1 cellular context compared by ENCODE assay signal in genomic region chr22:24703101-24703500, GRCh38.
TF ChIP-seq lines count a peak whose summit lies in the region.

No MANE protein-coding gene starts in this region.

TF ChIP-seq in HepG2, 621 proteins besides CTCF, POLR2A, EP300 and RAD21 (continued from another document and continues in another):
- no peak for TF ChIP-seq ZNF407 (CRISPR knock-in tag; IDR thresholded peaks at IDR 0.05; ENCODE audit: not compliant biosample characterization)
- no peak for TF ChIP-seq MAF1 (CRISPR knock-in tag; IDR thresholded peaks at IDR 0.05; ENCODE audit: borderline replicate concordance)
- TF ChIP-seq SRY (CRISPR knock-in tag; IDR thresholded peaks at IDR 0.05), result no peak
- TF ChIP-seq CHCHD3 (CRISPR knock-in tag; IDR thresholded peaks at IDR 0.05), result no peak
- no peak for TF ChIP-seq RFX5 (IDR thresholded peaks at IDR 0.05; ENCODE audit: low read depth, low read length)
- TF ChIP-seq HNRNPH1 (optimal IDR thresholded peaks at IDR 0.05; ENCODE audit: low read depth, low read length), result no peak
- TF ChIP-seq ZSCAN31 (CRISPR knock-in tag; IDR thresholded peaks at IDR 0.05; ENCODE audit: low read depth), result no peak
- TF ChIP-seq, protein P1, sequence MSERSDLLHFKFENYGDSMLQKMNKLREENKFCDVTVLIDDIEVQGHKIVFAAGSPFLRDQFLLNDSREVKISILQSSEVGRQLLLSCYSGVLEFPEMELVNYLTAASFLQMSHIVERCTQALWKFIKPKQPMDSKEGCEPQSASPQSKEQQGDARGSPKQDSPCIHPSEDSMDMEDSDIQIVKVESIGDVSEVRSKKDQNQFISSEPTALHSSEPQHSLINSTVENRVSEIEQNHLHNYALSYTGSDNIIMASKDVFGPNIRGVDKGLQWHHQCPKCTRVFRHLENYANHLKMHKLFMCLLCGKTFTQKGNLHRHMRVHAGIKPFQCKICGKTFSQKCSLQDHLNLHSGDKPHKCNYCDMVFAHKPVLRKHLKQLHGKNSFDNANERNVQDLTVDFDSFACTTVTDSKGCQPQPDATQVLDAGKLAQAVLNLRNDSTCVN (CRISPR knock-in tag; IDR thresholded peaks at IDR 0.05; ENCODE audit: borderline replicate concordance), result peak; percentile 97
- no peak for TF ChIP-seq NR1H2 (CRISPR knock-in tag; IDR thresholded peaks at IDR 0.05; ENCODE audit: borderline replicate concordance, low read depth)
- TF ChIP-seq ZNF275 (CRISPR knock-in tag; IDR thresholded peaks at IDR 0.05; ENCODE audit: borderline replicate concordance), result no peak
- TF ChIP-seq MBD4 (IDR thresholded peaks at IDR 0.05; ENCODE audit: borderline replicate concordance, low read length), result no peak
- TF ChIP-seq ZSCAN29 (CRISPR knock-in tag; conservative IDR thresholded peaks at IDR 0.05), result no peak
- TF ChIP-seq ZNF781 (CRISPR knock-in tag; IDR thresholded peaks at IDR 0.05; ENCODE audit: borderline replicate concordance, not compliant biosample characterization), result no peak
- TF ChIP-seq ZHX1 (CRISPR knock-in tag; IDR thresholded peaks at IDR 0.05; ENCODE audit: low read depth), result no peak
- TF ChIP-seq POLR2G (IDR thresholded peaks at IDR 0.05; ENCODE audit: low read depth, low read length), result no peak
- no peak for TF ChIP-seq ZNF124 (CRISPR knock-in tag; IDR thresholded peaks at IDR 0.05)
- no peak for TF ChIP-seq PAWR (CRISPR knock-in tag; IDR thresholded peaks at IDR 0.05; ENCODE audit: borderline replicate concordance)
- TF ChIP-seq, protein P2, sequence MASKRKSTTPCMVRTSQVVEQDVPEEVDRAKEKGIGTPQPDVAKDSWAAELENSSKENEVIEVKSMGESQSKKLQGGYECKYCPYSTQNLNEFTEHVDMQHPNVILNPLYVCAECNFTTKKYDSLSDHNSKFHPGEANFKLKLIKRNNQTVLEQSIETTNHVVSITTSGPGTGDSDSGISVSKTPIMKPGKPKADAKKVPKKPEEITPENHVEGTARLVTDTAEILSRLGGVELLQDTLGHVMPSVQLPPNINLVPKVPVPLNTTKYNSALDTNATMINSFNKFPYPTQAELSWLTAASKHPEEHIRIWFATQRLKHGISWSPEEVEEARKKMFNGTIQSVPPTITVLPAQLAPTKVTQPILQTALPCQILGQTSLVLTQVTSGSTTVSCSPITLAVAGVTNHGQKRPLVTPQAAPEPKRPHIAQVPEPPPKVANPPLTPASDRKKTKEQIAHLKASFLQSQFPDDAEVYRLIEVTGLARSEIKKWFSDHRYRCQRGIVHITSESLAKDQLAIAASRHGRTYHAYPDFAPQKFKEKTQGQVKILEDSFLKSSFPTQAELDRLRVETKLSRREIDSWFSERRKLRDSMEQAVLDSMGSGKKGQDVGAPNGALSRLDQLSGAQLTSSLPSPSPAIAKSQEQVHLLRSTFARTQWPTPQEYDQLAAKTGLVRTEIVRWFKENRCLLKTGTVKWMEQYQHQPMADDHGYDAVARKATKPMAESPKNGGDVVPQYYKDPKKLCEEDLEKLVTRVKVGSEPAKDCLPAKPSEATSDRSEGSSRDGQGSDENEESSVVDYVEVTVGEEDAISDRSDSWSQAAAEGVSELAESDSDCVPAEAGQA (IDR thresholded peaks at IDR 0.05; ENCODE audit: low read depth), result no peak
- TF ChIP-seq, protein P2 (CRISPR knock-in tag; IDR thresholded peaks at IDR 0.05; ENCODE audit: borderline replicate concordance), result no peak
- TF ChIP-seq ISX (CRISPR knock-in tag; conservative IDR thresholded peaks at IDR 0.05), result no peak
- no peak for TF ChIP-seq ZBTB8A (CRISPR knock-in tag; IDR thresholded peaks at IDR 0.05; ENCODE audit: borderline replicate concordance, low read depth)
- TF ChIP-seq ZNF580 (CRISPR knock-in tag; IDR thresholded peaks at IDR 0.05; ENCODE audit: borderline replicate concordance, low read depth), result peak; percentile 35; the same call in 1 of the 2 replicates
- peak; percentile 70; the same call in 1 of the 2 replicates for TF ChIP-seq SOX5 (CRISPR knock-in tag; IDR thresholded peaks at IDR 0.05; ENCODE audit: borderline replicate concordance)
- TF ChIP-seq, protein P3, sequence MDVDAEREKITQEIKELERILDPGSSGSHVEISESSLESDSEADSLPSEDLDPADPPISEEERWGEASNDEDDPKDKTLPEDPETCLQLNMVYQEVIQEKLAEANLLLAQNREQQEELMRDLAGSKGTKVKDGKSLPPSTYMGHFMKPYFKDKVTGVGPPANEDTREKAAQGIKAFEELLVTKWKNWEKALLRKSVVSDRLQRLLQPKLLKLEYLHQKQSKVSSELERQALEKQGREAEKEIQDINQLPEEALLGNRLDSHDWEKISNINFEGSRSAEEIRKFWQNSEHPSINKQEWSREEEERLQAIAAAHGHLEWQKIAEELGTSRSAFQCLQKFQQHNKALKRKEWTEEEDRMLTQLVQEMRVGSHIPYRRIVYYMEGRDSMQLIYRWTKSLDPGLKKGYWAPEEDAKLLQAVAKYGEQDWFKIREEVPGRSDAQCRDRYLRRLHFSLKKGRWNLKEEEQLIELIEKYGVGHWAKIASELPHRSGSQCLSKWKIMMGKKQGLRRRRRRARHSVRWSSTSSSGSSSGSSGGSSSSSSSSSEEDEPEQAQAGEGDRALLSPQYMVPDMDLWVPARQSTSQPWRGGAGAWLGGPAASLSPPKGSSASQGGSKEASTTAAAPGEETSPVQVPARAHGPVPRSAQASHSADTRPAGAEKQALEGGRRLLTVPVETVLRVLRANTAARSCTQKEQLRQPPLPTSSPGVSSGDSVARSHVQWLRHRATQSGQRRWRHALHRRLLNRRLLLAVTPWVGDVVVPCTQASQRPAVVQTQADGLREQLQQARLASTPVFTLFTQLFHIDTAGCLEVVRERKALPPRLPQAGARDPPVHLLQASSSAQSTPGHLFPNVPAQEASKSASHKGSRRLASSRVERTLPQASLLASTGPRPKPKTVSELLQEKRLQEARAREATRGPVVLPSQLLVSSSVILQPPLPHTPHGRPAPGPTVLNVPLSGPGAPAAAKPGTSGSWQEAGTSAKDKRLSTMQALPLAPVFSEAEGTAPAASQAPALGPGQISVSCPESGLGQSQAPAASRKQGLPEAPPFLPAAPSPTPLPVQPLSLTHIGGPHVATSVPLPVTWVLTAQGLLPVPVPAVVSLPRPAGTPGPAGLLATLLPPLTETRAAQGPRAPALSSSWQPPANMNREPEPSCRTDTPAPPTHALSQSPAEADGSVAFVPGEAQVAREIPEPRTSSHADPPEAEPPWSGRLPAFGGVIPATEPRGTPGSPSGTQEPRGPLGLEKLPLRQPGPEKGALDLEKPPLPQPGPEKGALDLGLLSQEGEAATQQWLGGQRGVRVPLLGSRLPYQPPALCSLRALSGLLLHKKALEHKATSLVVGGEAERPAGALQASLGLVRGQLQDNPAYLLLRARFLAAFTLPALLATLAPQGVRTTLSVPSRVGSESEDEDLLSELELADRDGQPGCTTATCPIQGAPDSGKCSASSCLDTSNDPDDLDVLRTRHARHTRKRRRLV (CRISPR knock-in tag; IDR thresholded peaks at IDR 0.05), result no peak
- TF ChIP-seq ZNF10 (CRISPR knock-in tag; IDR thresholded peaks at IDR 0.05; ENCODE audit: borderline replicate concordance, low read depth), result no peak
- TF ChIP-seq, protein P4, sequence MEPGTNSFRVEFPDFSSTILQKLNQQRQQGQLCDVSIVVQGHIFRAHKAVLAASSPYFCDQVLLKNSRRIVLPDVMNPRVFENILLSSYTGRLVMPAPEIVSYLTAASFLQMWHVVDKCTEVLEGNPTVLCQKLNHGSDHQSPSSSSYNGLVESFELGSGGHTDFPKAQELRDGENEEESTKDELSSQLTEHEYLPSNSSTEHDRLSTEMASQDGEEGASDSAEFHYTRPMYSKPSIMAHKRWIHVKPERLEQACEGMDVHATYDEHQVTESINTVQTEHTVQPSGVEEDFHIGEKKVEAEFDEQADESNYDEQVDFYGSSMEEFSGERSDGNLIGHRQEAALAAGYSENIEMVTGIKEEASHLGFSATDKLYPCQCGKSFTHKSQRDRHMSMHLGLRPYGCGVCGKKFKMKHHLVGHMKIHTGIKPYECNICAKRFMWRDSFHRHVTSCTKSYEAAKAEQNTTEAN (CRISPR knock-in tag; conservative IDR thresholded peaks at IDR 0.05), result no peak
